8 cellular contexts compared by ENCODE assay signal in genomic region chr6:106509420-106510089, GRCh38.
A peak's percentile ranks its signal among the peaks of the same experiment; 100 is the strongest.
DNase-seq lines count a peak whose midpoint lies in the region; ATAC-seq and TF ChIP-seq lines count a peak whose summit lies in the region.

No MANE protein-coding gene starts in this region.

- WGBS in mesendoderm (ENCODE audit: extremely low coverage, insufficient coverage, low lambda C conversion rate): no CpG with 5 or more reads among the region's 25 CpGs

- no peak overlapping the region for H3K18ac ChIP-seq in mesendoderm (ENCODE audit: low read length)

- no peaks in the 10 kb centered on the region for H3K36me3 Mint-ChIP-seq in HFFc6 (ENCODE audit: low read depth)

- no peak overlapping the region for H2BK15ac ChIP-seq in mesendoderm (replicated peaks; ENCODE audit: low read depth)

- peak overlapping the region; percentile 51 for H3K9ac ChIP-seq in mesendoderm (ENCODE audit: low read length)

- peak overlapping the region; percentile 53 for H3K4me2 ChIP-seq in mesendoderm (ENCODE audit: low read length)

- no peaks in the 10 kb centered on the region for H3K79me2 ChIP-seq in mesendoderm (ENCODE audit: control insufficient read depth, insufficient read depth, low read length)

- no peak for ATAC-seq in HG02798 (IDR thresholded peaks at IDR 0.05; ENCODE audit: poor library complexity, unreplicated experiment)
- no peak for ATAC-seq in GM19035 (IDR thresholded peaks at IDR 0.05; ENCODE audit: unreplicated experiment)
- no peak for ATAC-seq in GM18867 (IDR thresholded peaks at IDR 0.05; ENCODE audit: unreplicated experiment)

- H3K36me3 ChIP-seq in mesendoderm (ENCODE audit: control insufficient read depth, insufficient read depth, low read length): no peaks in the 10 kb centered on the region

- H3K4ac ChIP-seq in mesendoderm (ENCODE audit: low read depth, low read length): no peak overlapping the region

- no peak overlapping the region for H3K27ac ChIP-seq in mesendoderm (ENCODE audit: low read depth, low read length)

- peak overlapping the region; percentile 89 for H3K4me3 Mint-ChIP-seq in HFFc6

- TF ChIP-seq CTCF in AG10803 (conservative IDR thresholded peaks at IDR 0.05; ENCODE audit: low read length) (no peak), HFFc6 (IDR thresholded peaks at IDR 0.05) (no peak)

- H3K23ac ChIP-seq in mesendoderm (ENCODE audit: low read length): peak overlapping the region; percentile 32

- no peak overlapping the region for H2BK5ac ChIP-seq in mesendoderm (ENCODE audit: low read length)

- peaks cover 29% of the 10 kb centered on the region for H3K27me3 Mint-ChIP-seq in HFFc6 (ENCODE audit: insufficient read depth)

- no peak overlapping the region for H4K8ac ChIP-seq in mesendoderm (ENCODE audit: low read depth, low read length)

- no peak overlapping the region for H3K27ac Mint-ChIP-seq in HFFc6

- no peak overlapping the region for H2BK120ac ChIP-seq in mesendoderm (ENCODE audit: low read depth, low read length)

- DNase-seq in AG10803 (ENCODE audit: low read depth) (no peak), HFFc6 (no peak), astrocyte of the hippocampus (ENCODE audit: low read depth, low spot score) (peak; percentile 26), mesendoderm (peak; percentile 75)
- DNase-seq in NK-92 treated with Interleukin-12 subunit alpha and Interleukin-12 subunit beta, amount 100 ng/mL, for 24 hours (lab: John Stamatoyannopoulos, UW): no peak

- H3K9me3 Mint-ChIP-seq in HFFc6: no peaks in the 10 kb centered on the region

- H3K4me3 ChIP-seq in AG10803 (ENCODE audit: low read length) (peak overlapping the region; percentile 59; the same call in 1 of the 2 replicates), mesendoderm (ENCODE audit: low read length) (peak overlapping the region; percentile 41)

- H3K4me1 Mint-ChIP-seq in HFFc6 (ENCODE audit: low read depth): peaks cover 40% of the 10 kb centered on the region

- H3K79me1 ChIP-seq in mesendoderm (ENCODE audit: low read length): no peaks in the 10 kb centered on the region

- no peak overlapping the region for H4K5ac ChIP-seq in mesendoderm (ENCODE audit: low read length)

- H3K56ac ChIP-seq in mesendoderm (ENCODE audit: low read length): peak overlapping the region; percentile 81

- H2AK5ac ChIP-seq in mesendoderm (ENCODE audit: low read length): no peak overlapping the region

- no peaks in the 10 kb centered on the region for H3K4me1 ChIP-seq in mesendoderm (ENCODE audit: control insufficient read depth, low read depth, low read length)

- H3K27me3 ChIP-seq in mesendoderm (ENCODE audit: insufficient read depth, low read length, poor library complexity): peaks cover 28% of the 10 kb centered on the region

Comparison
In these comparisons a context has a peak if more than half of its experiments do, and no peak if none do; other contexts are left out.
1. DNase-seq: peak in astrocyte of the hippocampus (single experiment) and mesendoderm (single experiment); none in AG10803 (single experiment), HFFc6 (single experiment) and NK-92 treated with Interleukin-12 subunit alpha and Interleukin-12 subunit beta, amount 100 ng/mL, for 24 hours (single experiment).